In genomic region chr16:71845639-71846431, GRCh38 we compare ENCODE assay signal across 1 cellular context.
TF ChIP-seq lines count a peak whose summit lies in the region.

A gene with protein sequence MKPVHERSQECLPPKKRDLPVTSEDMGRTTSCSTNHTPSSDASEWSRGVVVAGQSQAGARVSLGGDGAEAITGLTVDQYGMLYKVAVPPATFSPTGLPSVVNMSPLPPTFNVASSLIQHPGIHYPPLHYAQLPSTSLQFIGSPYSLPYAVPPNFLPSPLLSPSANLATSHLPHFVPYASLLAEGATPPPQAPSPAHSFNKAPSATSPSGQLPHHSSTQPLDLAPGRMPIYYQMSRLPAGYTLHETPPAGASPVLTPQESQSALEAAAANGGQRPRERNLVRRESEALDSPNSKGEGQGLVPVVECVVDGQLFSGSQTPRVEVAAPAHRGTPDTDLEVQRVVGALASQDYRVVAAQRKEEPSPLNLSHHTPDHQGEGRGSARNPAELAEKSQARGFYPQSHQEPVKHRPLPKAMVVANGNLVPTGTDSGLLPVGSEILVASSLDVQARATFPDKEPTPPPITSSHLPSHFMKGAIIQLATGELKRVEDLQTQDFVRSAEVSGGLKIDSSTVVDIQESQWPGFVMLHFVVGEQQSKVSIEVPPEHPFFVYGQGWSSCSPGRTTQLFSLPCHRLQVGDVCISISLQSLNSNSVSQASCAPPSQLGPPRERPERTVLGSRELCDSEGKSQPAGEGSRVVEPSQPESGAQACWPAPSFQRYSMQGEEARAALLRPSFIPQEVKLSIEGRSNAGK (plus strand): TSS chr16:71845976. CDS start chr16:71849741, 3,765 bp downstream.

TF ChIP-seq in HepG2, 621 proteins besides CTCF, POLR2A, EP300 and RAD21 (continued from another document and continues in another):
- TF ChIP-seq, protein P1, sequence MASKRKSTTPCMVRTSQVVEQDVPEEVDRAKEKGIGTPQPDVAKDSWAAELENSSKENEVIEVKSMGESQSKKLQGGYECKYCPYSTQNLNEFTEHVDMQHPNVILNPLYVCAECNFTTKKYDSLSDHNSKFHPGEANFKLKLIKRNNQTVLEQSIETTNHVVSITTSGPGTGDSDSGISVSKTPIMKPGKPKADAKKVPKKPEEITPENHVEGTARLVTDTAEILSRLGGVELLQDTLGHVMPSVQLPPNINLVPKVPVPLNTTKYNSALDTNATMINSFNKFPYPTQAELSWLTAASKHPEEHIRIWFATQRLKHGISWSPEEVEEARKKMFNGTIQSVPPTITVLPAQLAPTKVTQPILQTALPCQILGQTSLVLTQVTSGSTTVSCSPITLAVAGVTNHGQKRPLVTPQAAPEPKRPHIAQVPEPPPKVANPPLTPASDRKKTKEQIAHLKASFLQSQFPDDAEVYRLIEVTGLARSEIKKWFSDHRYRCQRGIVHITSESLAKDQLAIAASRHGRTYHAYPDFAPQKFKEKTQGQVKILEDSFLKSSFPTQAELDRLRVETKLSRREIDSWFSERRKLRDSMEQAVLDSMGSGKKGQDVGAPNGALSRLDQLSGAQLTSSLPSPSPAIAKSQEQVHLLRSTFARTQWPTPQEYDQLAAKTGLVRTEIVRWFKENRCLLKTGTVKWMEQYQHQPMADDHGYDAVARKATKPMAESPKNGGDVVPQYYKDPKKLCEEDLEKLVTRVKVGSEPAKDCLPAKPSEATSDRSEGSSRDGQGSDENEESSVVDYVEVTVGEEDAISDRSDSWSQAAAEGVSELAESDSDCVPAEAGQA (IDR thresholded peaks at IDR 0.05; ENCODE audit: low read depth) = peak; percentile 96
- TF ChIP-seq, protein P1 (CRISPR knock-in tag; IDR thresholded peaks at IDR 0.05; ENCODE audit: borderline replicate concordance) = peak; percentile 35
- TF ChIP-seq NFAT5 (CRISPR knock-in tag; IDR thresholded peaks at IDR 0.05) (no peak; the same call in 1 of the 2 replicates), MED8 (CRISPR knock-in tag; IDR thresholded peaks at IDR 0.05; ENCODE audit: insufficient replicate concordance) (peak; percentile 31), ZFYVE20 (CRISPR knock-in tag; IDR thresholded peaks at IDR 0.05; ENCODE audit: borderline replicate concordance, low read depth) (no peak), MATR3 (CRISPR knock-in tag; IDR thresholded peaks at IDR 0.05) (no peak), SP5 (CRISPR knock-in tag; IDR thresholded peaks at IDR 0.05; ENCODE audit: borderline replicate concordance, low read depth) (peak; percentile 96), KLF11 (CRISPR knock-in tag; IDR thresholded peaks at IDR 0.05) (no peak), KDM5A (IDR thresholded peaks at IDR 0.05; ENCODE audit: borderline replicate concordance, low read length) (peak; percentile 99), NAIF1 (CRISPR knock-in tag; IDR thresholded peaks at IDR 0.05; ENCODE audit: borderline replicate concordance) (no peak), ELK4 (CRISPR knock-in tag; IDR thresholded peaks at IDR 0.05; ENCODE audit: borderline replicate concordance) (peak; percentile 77; the same call in 1 of the 2 replicates), JUNB (CRISPR knock-in tag; IDR thresholded peaks at IDR 0.05; ENCODE audit: borderline replicate concordance) (no peak), ZNF362 (CRISPR knock-in tag; IDR thresholded peaks at IDR 0.05; ENCODE audit: borderline replicate concordance) (no peak; the same call in 1 of the 2 replicates), IRF1 (CRISPR knock-in tag; IDR thresholded peaks at IDR 0.05; ENCODE audit: low read depth) (0 out of 2 replicates have a peak, but pooled peaks have one; percentile 63), GABPA (IDR thresholded peaks at IDR 0.05; ENCODE audit: low read depth, low read length) (peak; percentile 69), GABPA (CRISPR knock-in tag; IDR thresholded peaks at IDR 0.05; ENCODE audit: low read depth) (peak; percentile 85), ZNF263 (CRISPR knock-in tag; IDR thresholded peaks at IDR 0.05) (peak; percentile 13; the same call in 1 of the 2 replicates), SMARCE1 (IDR thresholded peaks at IDR 0.05; ENCODE audit: borderline replicate concordance) (no peak), REPIN1 (CRISPR knock-in tag; IDR thresholded peaks at IDR 0.05; ENCODE audit: borderline replicate concordance, low read depth) (peak; percentile 91), SRF (IDR thresholded peaks at IDR 0.05; ENCODE audit: low read depth, low read length) (peak; percentile 90), RXRB (CRISPR knock-in tag; IDR thresholded peaks at IDR 0.05; ENCODE audit: borderline replicate concordance) (peak; percentile 81), NFKBIZ (CRISPR knock-in tag; IDR thresholded peaks at IDR 0.05) (peak; percentile 11; the same call in 1 of the 2 replicates), ZMAT5 (CRISPR knock-in tag; IDR thresholded peaks at IDR 0.05; ENCODE audit: borderline replicate concordance, low read depth) (no peak)
- TF ChIP-seq, protein P2, sequence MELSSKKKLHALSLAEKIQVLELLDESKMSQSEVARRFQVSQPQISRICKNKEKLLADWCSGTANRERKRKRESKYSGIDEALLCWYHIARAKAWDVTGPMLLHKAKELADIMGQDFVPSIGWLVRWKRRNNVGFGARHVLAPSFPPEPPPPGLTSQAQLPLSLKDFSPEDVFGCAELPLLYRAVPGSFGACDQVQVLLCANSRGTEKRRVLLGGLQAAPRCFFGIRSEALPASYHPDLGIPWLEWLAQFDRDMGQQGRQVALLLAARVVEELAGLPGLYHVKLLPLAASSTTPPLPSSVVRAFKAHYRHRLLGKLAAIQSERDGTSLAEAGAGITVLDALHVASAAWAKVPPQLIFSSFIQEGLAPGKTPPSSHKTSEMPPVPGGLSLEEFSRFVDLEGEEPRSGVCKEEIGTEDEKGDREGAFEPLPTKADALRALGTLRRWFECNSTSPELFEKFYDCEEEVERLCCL (CRISPR knock-in tag; IDR thresholded peaks at IDR 0.05; ENCODE audit: borderline replicate concordance) = no peak
- TF ChIP-seq, protein P3, sequence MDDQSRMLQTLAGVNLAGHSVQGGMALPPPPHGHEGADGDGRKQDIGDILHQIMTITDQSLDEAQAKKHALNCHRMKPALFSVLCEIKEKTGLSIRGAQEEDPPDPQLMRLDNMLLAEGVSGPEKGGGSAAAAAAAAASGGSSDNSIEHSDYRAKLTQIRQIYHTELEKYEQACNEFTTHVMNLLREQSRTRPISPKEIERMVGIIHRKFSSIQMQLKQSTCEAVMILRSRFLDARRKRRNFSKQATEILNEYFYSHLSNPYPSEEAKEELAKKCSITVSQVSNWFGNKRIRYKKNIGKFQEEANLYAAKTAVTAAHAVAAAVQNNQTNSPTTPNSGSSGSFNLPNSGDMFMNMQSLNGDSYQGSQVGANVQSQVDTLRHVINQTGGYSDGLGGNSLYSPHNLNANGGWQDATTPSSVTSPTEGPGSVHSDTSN (CRISPR knock-in tag; IDR thresholded peaks at IDR 0.05; ENCODE audit: borderline replicate concordance) = no peak
- TF ChIP-seq, protein P4, sequence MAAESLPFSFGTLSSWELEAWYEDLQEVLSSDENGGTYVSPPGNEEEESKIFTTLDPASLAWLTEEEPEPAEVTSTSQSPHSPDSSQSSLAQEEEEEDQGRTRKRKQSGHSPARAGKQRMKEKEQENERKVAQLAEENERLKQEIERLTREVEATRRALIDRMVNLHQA (CRISPR knock-in tag; IDR thresholded peaks at IDR 0.05) = no peak
- TF ChIP-seq, protein P5, sequence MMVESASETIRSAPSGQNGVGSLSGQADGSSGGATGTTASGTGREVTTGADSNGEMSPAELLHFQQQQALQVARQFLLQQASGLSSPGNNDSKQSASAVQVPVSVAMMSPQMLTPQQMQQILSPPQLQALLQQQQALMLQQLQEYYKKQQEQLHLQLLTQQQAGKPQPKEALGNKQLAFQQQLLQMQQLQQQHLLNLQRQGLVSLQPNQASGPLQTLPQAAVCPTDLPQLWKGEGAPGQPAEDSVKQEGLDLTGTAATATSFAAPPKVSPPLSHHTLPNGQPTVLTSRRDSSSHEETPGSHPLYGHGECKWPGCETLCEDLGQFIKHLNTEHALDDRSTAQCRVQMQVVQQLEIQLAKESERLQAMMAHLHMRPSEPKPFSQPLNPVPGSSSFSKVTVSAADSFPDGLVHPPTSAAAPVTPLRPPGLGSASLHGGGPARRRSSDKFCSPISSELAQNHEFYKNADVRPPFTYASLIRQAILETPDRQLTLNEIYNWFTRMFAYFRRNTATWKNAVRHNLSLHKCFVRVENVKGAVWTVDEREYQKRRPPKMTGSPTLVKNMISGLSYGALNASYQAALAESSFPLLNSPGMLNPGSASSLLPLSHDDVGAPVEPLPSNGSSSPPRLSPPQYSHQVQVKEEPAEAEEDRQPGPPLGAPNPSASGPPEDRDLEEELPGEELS (CRISPR knock-in tag; IDR thresholded peaks at IDR 0.05) = peak; percentile 61; the same call in 1 of the 2 replicates
